Comparison of ENCODE assay signal across 8 cellular contexts in the genomic region with DNA sequence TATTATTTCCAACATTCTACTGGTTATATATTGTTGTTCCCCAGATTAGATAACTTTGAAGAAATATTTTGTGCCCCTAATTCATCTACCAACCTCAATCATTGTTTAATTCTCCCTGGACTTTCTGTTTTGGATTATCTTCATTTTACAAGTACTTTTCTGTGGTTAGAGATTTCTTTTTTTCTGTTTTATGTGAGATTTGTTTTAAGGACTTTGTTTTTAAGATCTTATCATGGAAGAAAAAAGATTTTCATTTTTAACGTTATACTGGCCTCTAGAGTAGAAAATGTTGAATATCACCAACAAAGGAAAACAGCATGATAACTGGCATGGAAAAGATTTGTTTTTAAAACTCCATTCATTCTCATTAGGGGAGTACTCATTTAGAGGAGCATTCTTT.
DNase-seq lines count a peak whose midpoint lies in the region; ATAC-seq, FAIRE-seq and TF ChIP-seq lines count a peak whose summit lies in the region.

No MANE protein-coding gene starts in this region.

- H3K27me3 Mint-ChIP-seq in activated CD4-positive, alpha-beta T cell treated with anti-CD3 and anti-CD28 coated beads, Interleukin-2, amount 10 ng/mL, durations not matched to agents 7 days and 5 days: no peaks in the 10 kb centered on the region

- no peaks in the 10 kb centered on the region for H3K4me1 Mint-ChIP-seq in activated CD4-positive, alpha-beta T cell treated with anti-CD3 and anti-CD28 coated beads, Interleukin-2, amount 10 ng/mL, durations not matched to agents 7 days and 5 days

- CTCF ChIA-PET in activated CD4-positive, alpha-beta T cell treated with anti-CD3 and anti-CD28 coated beads, Interleukin-2, amount 10 ng/mL, durations not matched to agents 7 days and 5 days (lab: Charles Lee): no interaction called here

- H3K9me3 Mint-ChIP-seq in activated CD4-positive, alpha-beta T cell treated with anti-CD3 and anti-CD28 coated beads, Interleukin-2, amount 10 ng/mL, durations not matched to agents 7 days and 5 days: no peaks in the 10 kb centered on the region

- no peaks in the 10 kb centered on the region for H3K36me3 Mint-ChIP-seq in activated CD4-positive, alpha-beta T cell treated with anti-CD3 and anti-CD28 coated beads, Interleukin-2, amount 10 ng/mL, durations not matched to agents 7 days and 5 days (ENCODE audit: low read depth)

- FAIRE-seq in H54 (lab: Jason Lieb, UNC): peak; percentile 41

- H3K4me3 Mint-ChIP-seq in activated CD4-positive, alpha-beta T cell treated with anti-CD3 and anti-CD28 coated beads, Interleukin-2, amount 10 ng/mL, durations not matched to agents 7 days and 5 days: no peak overlapping the region

- TF ChIP-seq POLR2A in H54 (IDR thresholded peaks at IDR 0.05; ENCODE audit: low read depth, low read length) (no peak), erythroblast (IDR thresholded peaks at IDR 0.05; ENCODE audit: low read length) (no peak)

- DNase-seq in H54 (ENCODE audit: insufficient read length, low spot score): no peak
- peak; percentile 35 for DNase-seq in NCI-H748 treated with DMSO at 0.1 percent for 48 hours (lab: John Stamatoyannopoulos, UW)
- DNase-seq in erythroblast (lab: John Stamatoyannopoulos, UW): peak; percentile 6 to 11
- no peak for DNase-seq in sciatic nerve (ENCODE audit: low spot score)
- no peak for DNase-seq in activated CD4-positive, alpha-beta T cell treated with anti-CD3 and anti-CD28 coated beads, Interleukin-2, amount 10 ng/mL, durations not matched to agents 7 days and 5 days

- POLR2A ChIA-PET in activated CD4-positive, alpha-beta T cell treated with anti-CD3 and anti-CD28 coated beads, Interleukin-2, amount 10 ng/mL, durations not matched to agents 7 days and 5 days (lab: Charles Lee): no interaction called here

- peak; percentile 69 for ATAC-seq in sciatic nerve
- no peak for ATAC-seq in GM18520 (IDR thresholded peaks at IDR 0.05; ENCODE audit: unreplicated experiment)
- no peak for ATAC-seq in HG03521 (IDR thresholded peaks at IDR 0.05; ENCODE audit: unreplicated experiment)
- ATAC-seq in GM19463 (IDR thresholded peaks at IDR 0.05; ENCODE audit: unreplicated experiment): no peak

- intact Hi-C loops in sciatic nerve (cut with DNase I): no loop called here

- no peak overlapping the region for H3K27ac Mint-ChIP-seq in activated CD4-positive, alpha-beta T cell treated with anti-CD3 and anti-CD28 coated beads, Interleukin-2, amount 10 ng/mL, durations not matched to agents 7 days and 5 days

Comparison
In these comparisons a context has a peak if more than half of its experiments do, and no peak if none do; other contexts are left out.
1. DNase-seq: peak in NCI-H748 treated with DMSO at 0.1 percent for 48 hours (single experiment) and erythroblast (2 of 2); none in H54 (single experiment), sciatic nerve (single experiment) and activated CD4-positive, alpha-beta T cell treated with anti-CD3 and anti-CD28 coated beads, Interleukin-2, amount 10 ng/mL, durations not matched to agents 7 days and 5 days (single experiment).